ENCODE assay signal across 22 cellular contexts in genomic region chr14:23697689-23698088, GRCh38.
"Had no signal": no experiment of that assay in that cellular context is flagged by ENCODE, and none has a peak within 500 bp of the region (broad histone marks: within the 10 kb centered on the region; RNA-seq: fewer than 3 reads in every experiment).

No MANE protein-coding gene starts in this region.

- H3K36me3 ChIP-seq: esophagus squamous epithelium, gastrocnemius medialis, right lobe of liver, tibial artery had no signal

- H3K9me3 ChIP-seq: esophagus squamous epithelium, gastrocnemius medialis, right lobe of liver, tibial artery had no signal

- H3K27ac ChIP-seq: coronary artery, esophagus squamous epithelium, gastrocnemius medialis, right lobe of liver, skin epidermis, tibial artery had no signal

- H3K4me1 ChIP-seq: gastrocnemius medialis had no signal

- H3K4me3 ChIP-seq: coronary artery, esophagus squamous epithelium, gastrocnemius medialis, right lobe of liver, skin epidermis, tibial artery had no signal

- ATAC-seq: activated CD8-positive, alpha-beta memory T cell treated with anti-CD3 and anti-CD28 coated beads, Interleukin-2, amount 10 ng/mL, durations not matched to agents 7 days and 5 days; activated CD8-positive, alpha-beta T cell treated with anti-CD3 and anti-CD28 coated beads for 36 hours; gastrocnemius medialis; left cardiac atrium; right lobe of liver; stimulated activated effector memory CD8-positive, alpha-beta T cell treated with anti-CD3 and anti-CD28 coated beads, Interleukin-12 subunit alpha, Interleukin-12 subunit beta, amount 100 ng/mL, for 72 hours; stimulated activated naive CD8-positive, alpha-beta T cell treated with anti-CD3 and anti-CD28 coated beads, Interleukin-15, amount 100 ng/mL, for 72 hours had no signal

- H3K27me3 ChIP-seq: right lobe of liver, tibial artery had no signal

- DNase-seq: activated CD8-positive, alpha-beta memory T cell treated with anti-CD3 and anti-CD28 coated beads, Interleukin-2, amount 10 ng/mL, durations not matched to agents 7 days and 5 days; activated CD8-positive, alpha-beta T cell treated with anti-CD3 and anti-CD28 coated beads for 36 hours; activated effector memory CD4-positive, alpha-beta T cell treated with anti-CD3 and anti-CD28 coated beads, Interleukin-2, amount 50 U/mL, for 16 hours; activated naive CD4-positive, alpha-beta T cell treated with anti-CD3 and anti-CD28 coated beads, Interleukin-2, amount 10 ng/mL, durations not matched to agents 7 days and 5 days; activated T-cell treated with anti-CD3 and anti-CD28 coated beads for 4 hours; amygdala; endodermal cell; esophagus squamous epithelium; gastrocnemius medialis; head of caudate nucleus; left cardiac atrium; nucleus accumbens; posterior cingulate gyrus; right lobe of liver; stimulated activated CD4-positive, alpha-beta T cell treated with anti-CD3 and anti-CD28 coated beads, Interleukin-1b, Interleukin-23, amount 100 ng/mL, for 48 hours; stimulated activated naive CD8-positive, alpha-beta T cell treated with anti-CD3 and anti-CD28 coated beads, Interleukin-15, amount 100 ng/mL, for 72 hours; tibial artery had no signal

- FAIRE-seq: bronchial epithelial cell, islet of Langerhans had no signal
